8 cellular contexts compared by ENCODE assay signal in the genomic region with DNA sequence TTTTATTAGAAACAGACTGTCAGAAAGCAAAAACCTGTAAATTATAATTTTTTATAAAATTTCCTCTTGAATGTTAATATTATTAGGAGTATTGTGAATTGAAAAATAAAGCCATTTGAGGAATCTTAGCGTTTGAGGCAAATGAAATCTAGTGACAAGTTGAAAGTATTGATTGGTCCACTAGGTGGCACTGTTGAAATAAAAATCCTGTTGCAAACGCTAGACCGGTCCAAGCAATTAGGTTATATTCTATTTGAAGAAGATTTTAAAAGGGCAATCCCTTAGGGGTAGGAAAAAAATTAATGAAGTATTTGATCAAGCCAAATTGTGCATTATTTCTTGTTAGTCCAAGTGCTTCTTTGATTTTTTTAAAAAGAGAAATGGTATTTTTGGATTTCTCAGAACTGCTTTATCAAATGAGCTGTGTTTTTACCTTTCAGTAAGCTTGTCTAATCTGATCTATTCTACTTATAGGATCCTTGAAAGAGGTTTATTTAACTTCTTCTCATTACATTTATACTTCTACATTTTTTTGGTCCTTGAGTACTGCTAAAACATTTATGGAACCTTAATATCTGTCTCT. TPM values are rescaled to one million over a fixed set of nuclear protein-coding genes. Genes with fewer than 3 reads are reported as not detected.
A peak's percentile ranks its signal among the peaks of the same experiment; 100 is the strongest.
DNase-seq lines count a peak whose midpoint lies in the region; ATAC-seq, FAIRE-seq and TF ChIP-seq lines count a peak whose summit lies in the region.

No MANE protein-coding gene starts in this region.

- POLR2A ChIA-PET in HEK293 (lab: Yijun Ruan, JAX): no interaction called here

- TF ChIP-seq POLR2A in gastroesophageal sphincter (IDR thresholded peaks at IDR 0.05) (no peak), prostate gland (IDR thresholded peaks at IDR 0.05) (no peak)

- peak; percentile 97 for FAIRE-seq in TTC549 (lab: Jason Lieb, UNC)

- no peak overlapping the region for H3K4me3 ChIP-seq in HEK293 (ENCODE audit: low read depth, low read length)
- H3K4me3 ChIP-seq in gastroesophageal sphincter: no peak overlapping the region
- H3K4me3 ChIP-seq in prostate gland: no peak overlapping the region

- H3K4me1 ChIP-seq in HEK293 (ENCODE audit: control insufficient read depth, insufficient read depth, low read length) (no peaks in the 10 kb centered on the region), gastroesophageal sphincter (no peaks in the 10 kb centered on the region), prostate gland (replicated peaks) (no peaks in the 10 kb centered on the region)

- TF ChIP-seq CTCF in HEK293 (tag by site-specific recombination; IDR thresholded peaks at IDR 0.05) (peak; percentile 33; the same call in 1 of the 2 replicates), gastroesophageal sphincter (IDR thresholded peaks at IDR 0.05) (peak; percentile 59 to 66 (median 62)), prostate gland (IDR thresholded peaks at IDR 0.05) (peak; percentile 54 to 69 (median 62))

- TF ChIP-seq EP300 in gastroesophageal sphincter (IDR thresholded peaks at IDR 0.05): no peak

- no peaks in the 10 kb centered on the region for H3K9me3 ChIP-seq in HEK293 (ENCODE audit: control insufficient read depth, insufficient read depth, low read depth, low read length)
- H3K9me3 ChIP-seq in gastroesophageal sphincter: no peaks in the 10 kb centered on the region
- H3K9me3 ChIP-seq in prostate gland: no peaks in the 10 kb centered on the region

- CTCF ChIA-PET in HEK293 (lab: Yijun Ruan, JAX): interaction anchor here (0.6 to 2.6 kb wide), 36 partner anchors 9 to 1306 kb away, joined by 3 to 34 read pairs (median 4); no protein-coding TSS in a partner anchor

- 0 to 2% methylated on average over 3 of the region's 3 CpGs for WGBS in gastroesophageal sphincter (ENCODE audit: low coverage in 1 of 2), 2 donors
- under 1% methylated on average over 3 of the region's 3 CpGs for WGBS in prostate gland

- intact Hi-C loops in prostate gland (cut with DNase I): no loop called here

- H3K27ac ChIP-seq in HEK293 (ENCODE audit: extremely low read depth, low read depth, low read length) (no peak overlapping the region), gastroesophageal sphincter (no peak overlapping the region), prostate gland (no peak overlapping the region)

- H3K36me3 ChIP-seq in HEK293 (ENCODE audit: control insufficient read depth in 2 of 2, insufficient read depth in 1 of 2, low read length in 2 of 2) (no peaks in the 10 kb centered on the region), gastroesophageal sphincter (peaks cover 0 to 12% of the 10 kb centered on the region in 2 donors), prostate gland (no peaks in the 10 kb centered on the region)

- DNase-seq in stimulated activated CD4-positive, alpha-beta T cell treated with anti-CD3 and anti-CD28 coated beads, Interleukin-2, amount 100 ng/mL, for 4 hours (ENCODE audit: low read depth): peak; percentile 11
- DNase-seq in stimulated activated CD4-positive, alpha-beta T cell treated with anti-CD3 and anti-CD28 coated beads, Interleukin-2, amount 100 ng/mL, for 24 hours: no peak
- DNase-seq in NCI-H2029 (lab: John Stamatoyannopoulos, UW) (peak; percentile 63), prostate gland (ENCODE audit: low spot score) (peak; percentile 44)
- no peak for DNase-seq in activated T-cell treated with anti-CD3 and anti-CD28 coated beads, Interleukin-2, amount 50 U/mL, for 48 hours

- H3K27me3 ChIP-seq in gastroesophageal sphincter (no peaks in the 10 kb centered on the region), prostate gland (replicated peaks; ENCODE audit: insufficient read depth) (no peaks in the 10 kb centered on the region)

- ATAC-seq in gastroesophageal sphincter: no peak

TF ChIP-seq in HEK293, 187 proteins besides CTCF, POLR2A, EP300 and RAD21:
- no peak for TF ChIP-seq ZNF48 (tag by site-specific recombination; IDR thresholded peaks at IDR 0.05)
- TF ChIP-seq ZFP69B (tag by site-specific recombination; IDR thresholded peaks at IDR 0.05): peak; percentile 74
- TF ChIP-seq ZNF2 (tag by site-specific recombination; IDR thresholded peaks at IDR 0.05): 0 out of 2 replicates have a peak, but pooled peaks have one; percentile 35
- no peak for TF ChIP-seq ZNF514 (tag by site-specific recombination; IDR thresholded peaks at IDR 0.05)
- TF ChIP-seq ZNF202 (tag by site-specific recombination; IDR thresholded peaks at IDR 0.05; ENCODE audit: borderline replicate concordance): no peak
- TF ChIP-seq YY2 (tag by site-specific recombination; IDR thresholded peaks at IDR 0.05): no peak
- TF ChIP-seq ZNF274 (IDR thresholded peaks at IDR 0.05; ENCODE audit: low read length): no peak
- TF ChIP-seq ZNF274 (tag by site-specific recombination; IDR thresholded peaks at IDR 0.05; ENCODE audit: borderline replicate concordance): no peak
- TF ChIP-seq ZNF629 (tag by site-specific recombination; IDR thresholded peaks at IDR 0.05): no peak
- no peak for TF ChIP-seq KLF10 (tag by site-specific recombination; IDR thresholded peaks at IDR 0.05)
- TF ChIP-seq ZNF571 (tag by site-specific recombination; IDR thresholded peaks at IDR 0.05): no peak
- peak; percentile 72 for TF ChIP-seq ZNF654 (tag by site-specific recombination; IDR thresholded peaks at IDR 0.05; ENCODE audit: low read depth)
- TF ChIP-seq ZNF544 (tag by site-specific recombination; IDR thresholded peaks at IDR 0.05): no peak
- no peak for TF ChIP-seq ZNF843 (tag by site-specific recombination; IDR thresholded peaks at IDR 0.05)
- no peak for TF ChIP-seq ZBTB21 (tag by site-specific recombination; IDR thresholded peaks at IDR 0.05)
- no peak for TF ChIP-seq ZNF837 (tag by site-specific recombination; IDR thresholded peaks at IDR 0.05)
- TF ChIP-seq ZNF423 (tag by site-specific recombination; IDR thresholded peaks at IDR 0.05): no peak
- TF ChIP-seq HOXA7 (CRISPR knock-in tag; IDR thresholded peaks at IDR 0.05; ENCODE audit: borderline replicate concordance): no peak
- TF ChIP-seq, protein P1, sequence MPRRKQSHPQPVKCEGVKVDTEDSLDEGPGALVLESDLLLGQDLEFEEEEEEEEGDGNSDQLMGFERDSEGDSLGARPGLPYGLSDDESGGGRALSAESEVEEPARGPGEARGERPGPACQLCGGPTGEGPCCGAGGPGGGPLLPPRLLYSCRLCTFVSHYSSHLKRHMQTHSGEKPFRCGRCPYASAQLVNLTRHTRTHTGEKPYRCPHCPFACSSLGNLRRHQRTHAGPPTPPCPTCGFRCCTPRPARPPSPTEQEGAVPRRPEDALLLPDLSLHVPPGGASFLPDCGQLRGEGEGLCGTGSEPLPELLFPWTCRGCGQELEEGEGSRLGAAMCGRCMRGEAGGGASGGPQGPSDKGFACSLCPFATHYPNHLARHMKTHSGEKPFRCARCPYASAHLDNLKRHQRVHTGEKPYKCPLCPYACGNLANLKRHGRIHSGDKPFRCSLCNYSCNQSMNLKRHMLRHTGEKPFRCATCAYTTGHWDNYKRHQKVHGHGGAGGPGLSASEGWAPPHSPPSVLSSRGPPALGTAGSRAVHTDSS (tag by site-specific recombination; IDR thresholded peaks at IDR 0.05): no peak
- no peak for TF ChIP-seq ZEB2 (tag by site-specific recombination; IDR thresholded peaks at IDR 0.05)
- TF ChIP-seq, protein P2, sequence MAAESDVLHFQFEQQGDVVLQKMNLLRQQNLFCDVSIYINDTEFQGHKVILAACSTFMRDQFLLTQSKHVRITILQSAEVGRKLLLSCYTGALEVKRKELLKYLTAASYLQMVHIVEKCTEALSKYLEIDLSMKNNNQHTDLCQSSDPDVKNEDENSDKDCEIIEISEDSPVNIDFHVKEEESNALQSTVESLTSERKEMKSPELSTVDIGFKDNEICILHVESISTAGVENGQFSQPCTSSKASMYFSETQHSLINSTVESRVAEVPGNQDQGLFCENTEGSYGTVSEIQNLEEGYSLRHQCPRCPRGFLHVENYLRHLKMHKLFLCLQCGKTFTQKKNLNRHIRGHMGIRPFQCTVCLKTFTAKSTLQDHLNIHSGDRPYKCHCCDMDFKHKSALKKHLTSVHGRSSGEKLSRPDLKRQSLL (tag by site-specific recombination; IDR thresholded peaks at IDR 0.05): no peak
- no peak for TF ChIP-seq ZNF112 (tag by site-specific recombination; IDR thresholded peaks at IDR 0.05)
- TF ChIP-seq ZNF174 (tag by site-specific recombination; IDR thresholded peaks at IDR 0.05): no peak
- TF ChIP-seq ZNF16 (tag by site-specific recombination; IDR thresholded peaks at IDR 0.05; ENCODE audit: low read depth): no peak
- TF ChIP-seq, protein P3, sequence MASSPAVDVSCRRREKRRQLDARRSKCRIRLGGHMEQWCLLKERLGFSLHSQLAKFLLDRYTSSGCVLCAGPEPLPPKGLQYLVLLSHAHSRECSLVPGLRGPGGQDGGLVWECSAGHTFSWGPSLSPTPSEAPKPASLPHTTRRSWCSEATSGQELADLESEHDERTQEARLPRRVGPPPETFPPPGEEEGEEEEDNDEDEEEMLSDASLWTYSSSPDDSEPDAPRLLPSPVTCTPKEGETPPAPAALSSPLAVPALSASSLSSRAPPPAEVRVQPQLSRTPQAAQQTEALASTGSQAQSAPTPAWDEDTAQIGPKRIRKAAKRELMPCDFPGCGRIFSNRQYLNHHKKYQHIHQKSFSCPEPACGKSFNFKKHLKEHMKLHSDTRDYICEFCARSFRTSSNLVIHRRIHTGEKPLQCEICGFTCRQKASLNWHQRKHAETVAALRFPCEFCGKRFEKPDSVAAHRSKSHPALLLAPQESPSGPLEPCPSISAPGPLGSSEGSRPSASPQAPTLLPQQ (tag by site-specific recombination; IDR thresholded peaks at IDR 0.05): peak; percentile 92
- TF ChIP-seq, protein P4, sequence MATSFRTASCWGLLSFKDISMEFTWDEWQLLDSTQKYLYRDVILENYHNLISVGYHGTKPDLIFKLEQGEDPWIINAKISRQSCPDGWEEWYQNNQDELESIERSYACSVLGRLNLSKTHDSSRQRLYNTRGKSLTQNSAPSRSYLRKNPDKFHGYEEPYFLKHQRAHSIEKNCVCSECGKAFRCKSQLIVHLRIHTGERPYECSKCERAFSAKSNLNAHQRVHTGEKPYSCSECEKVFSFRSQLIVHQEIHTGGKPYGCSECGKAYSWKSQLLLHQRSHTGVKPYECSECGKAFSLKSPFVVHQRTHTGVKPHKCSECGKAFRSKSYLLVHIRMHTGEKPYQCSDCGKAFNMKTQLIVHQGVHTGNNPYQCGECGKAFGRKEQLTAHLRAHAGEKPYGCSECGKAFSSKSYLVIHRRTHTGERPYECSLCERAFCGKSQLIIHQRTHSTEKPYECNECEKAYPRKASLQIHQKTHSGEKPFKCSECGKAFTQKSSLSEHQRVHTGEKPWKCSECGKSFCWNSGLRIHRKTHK (tag by site-specific recombination; IDR thresholded peaks at IDR 0.05): no peak
- peak; percentile 40; the same call in 1 of the 2 replicates for TF ChIP-seq ZNF660 (tag by site-specific recombination; IDR thresholded peaks at IDR 0.05)

RNA-seq across cellular contexts. Expression of a gene that starts 57.7 kb away (rescaled TPM):
- total RNA-seq in gastroesophageal sphincter (10 to 100 TPM in 1 of 4 donors, 1 to 10 TPM in 3; 6.1 to 10.1 (median 8.7) TPM), prostate gland (10 to 100 TPM in 1 of 2 donors, 1 to 10 TPM in 1; 5.6 to 11.8 TPM)

Comparison
In these comparisons a context has a peak if more than half of its experiments do, and no peak if none do; other contexts are left out.
1. DNase-seq: peak in stimulated activated CD4-positive, alpha-beta T cell treated with anti-CD3 and anti-CD28 coated beads, Interleukin-2, amount 100 ng/mL, for 4 hours (single experiment), NCI-H2029 (single experiment) and prostate gland (single experiment); none in stimulated activated CD4-positive, alpha-beta T cell treated with anti-CD3 and anti-CD28 coated beads, Interleukin-2, amount 100 ng/mL, for 24 hours (0 of 2) and activated T-cell treated with anti-CD3 and anti-CD28 coated beads, Interleukin-2, amount 50 U/mL, for 48 hours (0 of 2).
2. Peak in every context shown above with its lines, with median percentiles within 50 percentile points of each other: CTCF ChIP-seq.